ENCODE assay signal across 9 cellular contexts in genomic region chr6:134240664-134241431, GRCh38.
DNase-seq lines count a peak whose midpoint lies in the region; ATAC-seq, FAIRE-seq and TF ChIP-seq lines count a peak whose summit lies in the region.
"Had no signal": no experiment of that assay in that cellular context is flagged by ENCODE, and none has a peak within 500 bp of the region (broad histone marks: within the 10 kb centered on the region; RNA-seq: fewer than 3 reads in every experiment).

No MANE protein-coding gene starts in this region.

- peaks cover 11% of the 10 kb centered on the region for H3K36me3 Mint-ChIP-seq in activated T-helper 2 cell treated with anti-CD3 and anti-CD28 coated beads, Interferon-gamma antibody, Interleukin-2, Interleukin-4, amounts not matched to agents 10 μg/mL and 5 μg/mL and 100 μg/mL, durations not matched to agents 14 hours and 24 hours and 36 hours (ENCODE audit: low read depth)
- peaks cover 2% of the 10 kb centered on the region for H3K36me3 Mint-ChIP-seq in memory B cell
- H3K36me3 Mint-ChIP-seq in stimulated activated naive CD8-positive, alpha-beta T cell treated with anti-CD3 and anti-CD28 coated beads, Interleukin-15, Interleukin-2, amounts not matched to agents 100 ng/mL and 50 ng/mL, for 24 hours (ENCODE audit: low read depth), result no peaks in the 10 kb centered on the region

- H3K36me3 ChIP-seq in RWPE2 (ENCODE audit: low read depth) (no peaks in the 10 kb centered on the region), small intestine (ENCODE audit: control insufficient read depth in 2 of 2, insufficient read depth in 2 of 2, low read length in 2 of 2) (no peaks in the 10 kb centered on the region)
- H3K36me3 ChIP-seq: cardiac muscle cell had no signal

- H3K4me1 ChIP-seq in RWPE2 (ENCODE audit: insufficient read depth, poor library complexity, severe bottlenecking) (peaks cover 34% of the 10 kb centered on the region), small intestine (ENCODE audit: control insufficient read depth in 2 of 2, insufficient read depth in 1 of 2, low read depth in 1 of 2, low read length in 1 of 2) (no peaks in the 10 kb centered on the region)

- peak overlapping the region; percentile 38 for H3K4me3 Mint-ChIP-seq in activated T-helper 2 cell treated with anti-CD3 and anti-CD28 coated beads, Interferon-gamma antibody, Interleukin-2, Interleukin-4, amounts not matched to agents 10 μg/mL and 5 μg/mL and 100 μg/mL, durations not matched to agents 14 hours and 24 hours and 36 hours (ENCODE audit: low read depth)
- peak overlapping the region; percentile 1 for H3K4me3 Mint-ChIP-seq in memory B cell
- peak overlapping the region; percentile 32 for H3K4me3 Mint-ChIP-seq in stimulated activated naive CD8-positive, alpha-beta T cell treated with anti-CD3 and anti-CD28 coated beads, Interleukin-15, Interleukin-2, amounts not matched to agents 100 ng/mL and 50 ng/mL, for 24 hours

- TF ChIP-seq CTCF in RWPE2 (IDR thresholded peaks at IDR 0.05; ENCODE audit: poor library complexity, severe bottlenecking), result no peak
- TF ChIP-seq CTCF in GM13976 (IDR thresholded peaks at IDR 0.05; ENCODE audit: borderline replicate concordance, control extremely low read depth, extremely low read depth, insufficient read depth, missing control alignments), result no peak

- in situ Hi-C loops in GM13976 (cut with MboI; ENCODE audit: low sequenced_read_pairs, unreplicated experiment), result no loop called here

- intact Hi-C loops in activated T-helper 2 cell treated with anti-CD3 and anti-CD28 coated beads, Interferon-gamma antibody, Interleukin-2, Interleukin-4, amounts not matched to agents 10 μg/mL and 5 μg/mL and 100 μg/mL, durations not matched to agents 14 hours and 24 hours and 36 hours (cut with micrococcal nuclease), result no loop called here

- peaks cover 9% of the 10 kb centered on the region for H3K9me3 Mint-ChIP-seq in activated T-helper 2 cell treated with anti-CD3 and anti-CD28 coated beads, Interferon-gamma antibody, Interleukin-2, Interleukin-4, amounts not matched to agents 10 μg/mL and 5 μg/mL and 100 μg/mL, durations not matched to agents 14 hours and 24 hours and 36 hours
- peaks cover 3% of the 10 kb centered on the region for H3K9me3 Mint-ChIP-seq in memory B cell
- peaks cover 7% of the 10 kb centered on the region for H3K9me3 Mint-ChIP-seq in stimulated activated naive CD8-positive, alpha-beta T cell treated with anti-CD3 and anti-CD28 coated beads, Interleukin-15, Interleukin-2, amounts not matched to agents 100 ng/mL and 50 ng/mL, for 24 hours

- DNase-seq in RWPE2 (ENCODE audit: low spot score) (peak; percentile 83), memory B cell (ENCODE audit: low spot score in 2 of 2) (peak; percentile 72 to 89), GM13976 (ENCODE audit: low spot score) (no peak), small intestine (no peak)
- DNase-seq in activated T-helper 2 cell treated with anti-CD3 and anti-CD28 coated beads, Interferon-gamma antibody, Interleukin-2, Interleukin-4, amounts not matched to agents 10 μg/mL and 5 μg/mL and 100 μg/mL, durations not matched to agents 14 hours and 24 hours and 36 hours (ENCODE audit: low spot score), result peak; percentile 53

- H3K9me3 ChIP-seq in RWPE2 (ENCODE audit: severe bottlenecking), result no peaks in the 10 kb centered on the region
- no peaks in the 10 kb centered on the region for H3K9me3 ChIP-seq in small intestine (ENCODE audit: control insufficient read depth, low read depth)

- peak overlapping the region; percentile 7 for H3K27ac ChIP-seq in RWPE2 (ENCODE audit: poor library complexity, severe bottlenecking)
- no peak overlapping the region for H3K27ac ChIP-seq in small intestine (ENCODE audit: low read depth in 1 of 2, low read length in 1 of 2)
- H3K27ac ChIP-seq: cardiac muscle cell had no signal

- H3K4me3 ChIP-seq in RWPE2 (ENCODE audit: severe bottlenecking), result no peak overlapping the region
- no peak overlapping the region for H3K4me3 ChIP-seq in small intestine (ENCODE audit: low read depth in 1 of 2, low read length in 2 of 2)
- H3K4me3 ChIP-seq: cardiac muscle cell had no signal

- WGBS in small intestine, 3 donors, result 54 to 63% (median 56%) methylated on average over 9 of the region's 9 CpGs

- H3K27me3 ChIP-seq in RWPE2 (ENCODE audit: insufficient read depth, poor library complexity, severe bottlenecking) (no peaks in the 10 kb centered on the region), small intestine (ENCODE audit: control insufficient read depth in 2 of 2, insufficient read depth in 2 of 2, low read length in 2 of 2) (no peaks in the 10 kb centered on the region)
- H3K27me3 ChIP-seq: cardiac muscle cell had no signal

- H3K4me1 Mint-ChIP-seq in activated T-helper 2 cell treated with anti-CD3 and anti-CD28 coated beads, Interferon-gamma antibody, Interleukin-2, Interleukin-4, amounts not matched to agents 10 μg/mL and 5 μg/mL and 100 μg/mL, durations not matched to agents 14 hours and 24 hours and 36 hours (ENCODE audit: low read depth), result peaks cover 39% of the 10 kb centered on the region
- peaks cover 18% of the 10 kb centered on the region for H3K4me1 Mint-ChIP-seq in memory B cell
- H3K4me1 Mint-ChIP-seq in stimulated activated naive CD8-positive, alpha-beta T cell treated with anti-CD3 and anti-CD28 coated beads, Interleukin-15, Interleukin-2, amounts not matched to agents 100 ng/mL and 50 ng/mL, for 24 hours (ENCODE audit: low read depth), result peaks cover 62% of the 10 kb centered on the region

- ATAC-seq in RWPE2 (ENCODE audit: low read depth), result peak; percentile 40; the same call in 1 of the 3 replicates
- ATAC-seq in memory B cell (ENCODE audit: low read depth), result peak; percentile 77
- no peak for ATAC-seq in HG03175 (IDR thresholded peaks at IDR 0.05; ENCODE audit: unreplicated experiment)
- ATAC-seq in GM21423 (IDR thresholded peaks at IDR 0.05; ENCODE audit: unreplicated experiment), result no peak

- H3K27ac Mint-ChIP-seq in activated T-helper 2 cell treated with anti-CD3 and anti-CD28 coated beads, Interferon-gamma antibody, Interleukin-2, Interleukin-4, amounts not matched to agents 10 μg/mL and 5 μg/mL and 100 μg/mL, durations not matched to agents 14 hours and 24 hours and 36 hours, result peak overlapping the region; percentile 90
- peak overlapping the region; percentile 85 for H3K27ac Mint-ChIP-seq in memory B cell
- peak overlapping the region; percentile 85 for H3K27ac Mint-ChIP-seq in stimulated activated naive CD8-positive, alpha-beta T cell treated with anti-CD3 and anti-CD28 coated beads, Interleukin-15, Interleukin-2, amounts not matched to agents 100 ng/mL and 50 ng/mL, for 24 hours

- H3K27me3 Mint-ChIP-seq in activated T-helper 2 cell treated with anti-CD3 and anti-CD28 coated beads, Interferon-gamma antibody, Interleukin-2, Interleukin-4, amounts not matched to agents 10 μg/mL and 5 μg/mL and 100 μg/mL, durations not matched to agents 14 hours and 24 hours and 36 hours (ENCODE audit: low read depth), result no peaks in the 10 kb centered on the region
- H3K27me3 Mint-ChIP-seq in memory B cell, result no peaks in the 10 kb centered on the region
- H3K27me3 Mint-ChIP-seq in stimulated activated naive CD8-positive, alpha-beta T cell treated with anti-CD3 and anti-CD28 coated beads, Interleukin-15, Interleukin-2, amounts not matched to agents 100 ng/mL and 50 ng/mL, for 24 hours, result no peaks in the 10 kb centered on the region

- FAIRE-seq in small intestine (lab: Jason Lieb, UNC), result no peak

Comparison
In these comparisons a context has a peak if more than half of its experiments do, and no peak if none do; other contexts are left out.
1. ATAC-seq: peak in RWPE2 (single experiment) and memory B cell (single experiment); none in HG03175 (single experiment) and GM21423 (single experiment).
2. DNase-seq: peak in RWPE2 (single experiment), activated T-helper 2 cell treated with anti-CD3 and anti-CD28 coated beads, Interferon-gamma antibody, Interleukin-2, Interleukin-4, amounts not matched to agents 10 μg/mL and 5 μg/mL and 100 μg/mL, durations not matched to agents 14 hours and 24 hours and 36 hours (single experiment) and memory B cell (2 of 2); none in GM13976 (single experiment) and small intestine (single experiment).
3. Peak in every context shown above with its lines, with median percentiles within 50 percentile points of each other: H3K27ac Mint-ChIP-seq and H3K4me3 Mint-ChIP-seq.